1 cellular context compared by ENCODE assay signal in the genomic region with DNA sequence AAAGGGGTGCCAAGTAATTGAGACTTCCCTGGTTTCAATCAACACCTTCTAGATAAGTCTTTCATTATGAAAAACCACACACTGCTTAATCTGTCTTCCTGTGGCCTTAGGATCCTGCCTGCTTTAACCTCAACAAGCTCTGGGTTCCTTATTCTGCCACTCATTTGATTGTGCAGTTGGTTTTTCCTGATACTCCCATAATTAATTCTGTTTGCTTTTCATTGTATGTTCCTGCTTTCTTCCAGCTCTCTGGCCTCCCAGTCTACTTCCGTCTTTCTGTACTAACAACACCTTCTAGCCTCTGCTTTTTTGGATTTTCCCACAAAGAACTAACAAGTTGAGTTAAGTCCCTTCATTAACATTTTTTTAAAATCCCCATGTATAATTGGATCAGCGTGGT.
TF ChIP-seq lines count a peak whose summit lies in the region.

No MANE protein-coding gene starts in this region.

TF ChIP-seq in K562, 482 proteins besides CTCF, POLR2A, EP300 and RAD21:
- no peak for TF ChIP-seq GABPB1 (CRISPR knock-in tag; IDR thresholded peaks at IDR 0.05)
- TF ChIP-seq MEIS2 (IDR thresholded peaks at IDR 0.05; ENCODE audit: partially characterized antibody): peak; percentile 37
- TF ChIP-seq ZBED1 (IDR thresholded peaks at IDR 0.05): no peak
TF ChIP-seq in K562: peak in this region for 1.
